16 cellular contexts compared by ENCODE assay signal in genomic region chr12:2251485-2252179, GRCh38.
DNase-seq lines count a peak whose midpoint lies in the region; ATAC-seq and TF ChIP-seq lines count a peak whose summit lies in the region.
"Had no signal": no experiment of that assay in that cellular context is flagged by ENCODE, and none has a peak within 500 bp of the region (broad histone marks: within the 10 kb centered on the region; RNA-seq: fewer than 3 reads in every experiment).

No MANE protein-coding gene starts in this region.

- ATAC-seq in gastroesophageal sphincter, result no peak
- no peak for ATAC-seq in HG02763 (IDR thresholded peaks at IDR 0.05; ENCODE audit: unreplicated experiment)
- ATAC-seq: stimulated activated naive CD8-positive, alpha-beta T cell treated with anti-CD3 and anti-CD28 coated beads, Interleukin-15, Interleukin-2, amounts not matched to agents 100 U/mL and 50 U/mL, for 24 hours had no signal

- DNase-seq in AG04450 (ENCODE audit: low read depth, low spot score), result no peak
- DNase-seq in DMS79 treated with DMSO at 0.1 percent for 48 hours (lab: John Stamatoyannopoulos, UW), result peak; percentile 99
- DNase-seq in NCI-H345 (lab: John Stamatoyannopoulos, UW), result peak; percentile 27
- DNase-seq in COLO829 (ENCODE audit: low spot score), result no peak
- DNase-seq in activated CD4-positive, alpha-beta memory T cell treated with anti-CD3 and anti-CD28 coated beads for 36 hours, result no peak
- DNase-seq in smooth muscle cell (lab: John Stamatoyannopoulos, UW; ENCODE audit: unreplicated experiment), result no peak
- DNase-seq: activated CD4-positive, alpha-beta T cell treated with anti-CD3 and anti-CD28 coated beads, Interleukin-2, amount 10 ng/mL, durations not matched to agents 24 days and 14 days; activated T-cell treated with anti-CD3 and anti-CD28 coated beads, Interleukin-2, amount 50 U/mL, for 48 hours; cerebellar nuclear complex; DND-41; MG63; NCI-H446 treated with DMSO at 0.1 percent for 48 hours; stimulated activated naive CD8-positive, alpha-beta T cell treated with anti-CD3 and anti-CD28 coated beads, Interleukin-15, Interleukin-2, amounts not matched to agents 100 U/mL and 50 U/mL, for 24 hours had no signal

- intact Hi-C loops in activated CD4-positive, alpha-beta memory T cell treated with anti-CD3 and anti-CD28 coated beads for 36 hours (cut with micrococcal nuclease), result no loop called here

- TF ChIP-seq POLR2A in gastroesophageal sphincter (IDR thresholded peaks at IDR 0.05), result no peak

- H2AFZ ChIP-seq in smooth muscle cell (ENCODE audit: low read depth), result no peak overlapping the region

- H3K4me1 Mint-ChIP-seq in activated CD4-positive, alpha-beta memory T cell treated with anti-CD3 and anti-CD28 coated beads for 36 hours (ENCODE audit: low read depth), result no peaks in the 10 kb centered on the region
- H3K4me1 Mint-ChIP-seq: activated CD4-positive, alpha-beta T cell treated with anti-CD3 and anti-CD28 coated beads, Interleukin-2, amount 10 ng/mL, durations not matched to agents 24 days and 14 days had no signal

- H3K9me3 Mint-ChIP-seq in activated CD4-positive, alpha-beta memory T cell treated with anti-CD3 and anti-CD28 coated beads for 36 hours, result peaks cover 5% of the 10 kb centered on the region

- H4K20me1 ChIP-seq in smooth muscle cell (ENCODE audit: low read depth), result no peaks in the 10 kb centered on the region

- H3K4me1 ChIP-seq in gastroesophageal sphincter (peaks cover 4 to 88% (median 10%) of the 10 kb centered on the region in 3 donors), smooth muscle cell (ENCODE audit: low read depth) (no peaks in the 10 kb centered on the region)
- H3K4me1 ChIP-seq: vagina had no signal

- H3K79me2 ChIP-seq in smooth muscle cell (ENCODE audit: low read depth), result no peaks in the 10 kb centered on the region

- TF ChIP-seq CTCF in AG04450 (IDR thresholded peaks at IDR 0.05; ENCODE audit: low read depth, low read length) (no peak), gastroesophageal sphincter (IDR thresholded peaks at IDR 0.05) (no peak), smooth muscle cell (IDR thresholded peaks at IDR 0.05; ENCODE audit: borderline replicate concordance, insufficient read depth, poor library complexity, severe bottlenecking) (no peak)

- H3K9me3 ChIP-seq in AG04450 (ENCODE audit: control insufficient read depth, insufficient read depth, low read length), result no peaks in the 10 kb centered on the region
- no peaks in the 10 kb centered on the region for H3K9me3 ChIP-seq in gastroesophageal sphincter
- no peaks in the 10 kb centered on the region for H3K9me3 ChIP-seq in smooth muscle cell (replicated peaks; ENCODE audit: low read depth)
- H3K9me3 ChIP-seq: MG63, vagina had no signal

- no peaks in the 10 kb centered on the region for H3K27me3 ChIP-seq in AG04450 (ENCODE audit: control insufficient read depth, insufficient read depth, low read length)
- no peaks in the 10 kb centered on the region for H3K27me3 ChIP-seq in gastroesophageal sphincter
- no peaks in the 10 kb centered on the region for H3K27me3 ChIP-seq in smooth muscle cell (ENCODE audit: low read depth)
- H3K27me3 ChIP-seq: MG63, vagina had no signal

- H3K27me3 Mint-ChIP-seq in activated CD4-positive, alpha-beta memory T cell treated with anti-CD3 and anti-CD28 coated beads for 36 hours, result no peaks in the 10 kb centered on the region
- H3K27me3 Mint-ChIP-seq: activated CD4-positive, alpha-beta T cell treated with anti-CD3 and anti-CD28 coated beads, Interleukin-2, amount 10 ng/mL, durations not matched to agents 24 days and 14 days had no signal

- WGBS in gastroesophageal sphincter (ENCODE audit: low coverage in 1 of 2), 2 donors, result 89 to 94% methylated on average over 1 to 6 of the region's 8 CpGs
- WGBS in smooth muscle cell (ENCODE audit: low lambda C conversion rate), result 86% methylated on average over 8 of the region's 8 CpGs

- POLR2A ChIA-PET in AG04450 (lab: Yijun Ruan, JAX), result no interaction called here
- POLR2A ChIA-PET in activated CD4-positive, alpha-beta memory T cell treated with anti-CD3 and anti-CD28 coated beads for 36 hours (lab: Charles Lee), result no interaction called here

- no peaks in the 10 kb centered on the region for H3K36me3 Mint-ChIP-seq in activated CD4-positive, alpha-beta memory T cell treated with anti-CD3 and anti-CD28 coated beads for 36 hours

- H3K9ac ChIP-seq in smooth muscle cell (ENCODE audit: low read depth), result no peak overlapping the region

- peak overlapping the region; percentile 48 for H3K27ac ChIP-seq in AG04450 (ENCODE audit: low read depth, low read length)
- peak overlapping the region in 3 of 4 donors; percentile 84 to 88 (median 85) for H3K27ac ChIP-seq in gastroesophageal sphincter
- no peak overlapping the region for H3K27ac ChIP-seq in smooth muscle cell (ENCODE audit: low read depth)
- H3K27ac ChIP-seq: vagina had no signal

- no peak overlapping the region for H3K4me3 Mint-ChIP-seq in activated CD4-positive, alpha-beta memory T cell treated with anti-CD3 and anti-CD28 coated beads for 36 hours
- H3K4me3 Mint-ChIP-seq: activated CD4-positive, alpha-beta T cell treated with anti-CD3 and anti-CD28 coated beads, Interleukin-2, amount 10 ng/mL, durations not matched to agents 24 days and 14 days had no signal

- no peak overlapping the region for H3K27ac Mint-ChIP-seq in activated CD4-positive, alpha-beta memory T cell treated with anti-CD3 and anti-CD28 coated beads for 36 hours
- H3K27ac Mint-ChIP-seq: activated CD4-positive, alpha-beta T cell treated with anti-CD3 and anti-CD28 coated beads, Interleukin-2, amount 10 ng/mL, durations not matched to agents 24 days and 14 days had no signal

- TF ChIP-seq EP300 in gastroesophageal sphincter (IDR thresholded peaks at IDR 0.05), result no peak

- H3K4me3 ChIP-seq in AG04450 (ENCODE audit: low read depth, low read length) (no peak overlapping the region), gastroesophageal sphincter (no peak overlapping the region), smooth muscle cell (no peak overlapping the region)
- H3K4me3 ChIP-seq: MG63, vagina had no signal

- H3F3A ChIP-seq in smooth muscle cell (ENCODE audit: low read depth), result no peaks in the 10 kb centered on the region

- CTCF ChIA-PET in AG04450 (lab: Charles Lee), result no interaction called here
- CTCF ChIA-PET in activated CD4-positive, alpha-beta memory T cell treated with anti-CD3 and anti-CD28 coated beads for 36 hours (lab: Charles Lee), result no interaction called here

- no peak overlapping the region for H3K4me2 ChIP-seq in smooth muscle cell

- H3K36me3 ChIP-seq in gastroesophageal sphincter (no peaks in the 10 kb centered on the region), smooth muscle cell (ENCODE audit: low read depth) (no peaks in the 10 kb centered on the region)
- H3K36me3 ChIP-seq: MG63, vagina had no signal

Comparison
In these comparisons a context has a peak if more than half of its experiments do, and no peak if none do; other contexts are left out.
1. DNase-seq: peak in DMS79 treated with DMSO at 0.1 percent for 48 hours (single experiment) and NCI-H345 (single experiment); none in AG04450 (single experiment), COLO829 (single experiment), activated CD4-positive, alpha-beta memory T cell treated with anti-CD3 and anti-CD28 coated beads for 36 hours (single experiment) and smooth muscle cell (single experiment).